ENCODE assay signal across 36 cellular contexts in the genomic region with DNA sequence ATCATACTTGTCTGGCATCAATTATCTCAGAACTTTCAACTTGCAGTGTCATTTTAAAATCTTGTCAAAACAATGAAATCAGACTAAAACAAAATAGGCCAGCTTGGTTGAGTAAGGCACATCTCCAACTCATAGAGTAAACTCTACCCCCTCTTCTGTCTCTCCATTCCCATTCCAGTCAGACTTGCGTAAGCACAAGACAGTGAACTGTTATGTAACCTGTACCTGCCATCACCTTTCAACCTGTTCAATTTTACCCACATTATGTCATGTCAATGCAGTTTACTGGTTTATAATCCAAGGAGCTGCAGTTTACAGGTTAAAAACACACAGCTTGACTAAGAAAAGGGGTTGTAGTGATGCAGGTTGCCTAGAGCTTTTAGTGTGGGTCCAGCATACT. TPM values are rescaled to one million over a fixed set of nuclear protein-coding genes. Genes with fewer than 3 reads are reported as not detected.
"Had no signal": no experiment of that assay in that cellular context is flagged by ENCODE, and none has a peak within 500 bp of the region (broad histone marks: within the 10 kb centered on the region; RNA-seq: fewer than 3 reads in every experiment).

No MANE protein-coding gene starts in this region.

- H3K27me3 Mint-ChIP-seq: activated B cell treated with CpG ODN at 0.5 μM for 24 hours had no signal

- H3K36me3 Mint-ChIP-seq: activated CD8-positive, alpha-beta memory T cell treated with anti-CD3 and anti-CD28 coated beads, Interleukin-2, amount 10 ng/mL, durations not matched to agents 7 days and 5 days; activated naive CD4-positive, alpha-beta T cell treated with anti-CD3 and anti-CD28 coated beads, Interleukin-2, amount 50 U/mL, for 72 hours; activated naive CD8-positive, alpha-beta T cell treated with anti-CD3 and anti-CD28 coated beads for 36 hours; brain had no signal

- H3K4me1 Mint-ChIP-seq: activated B cell treated with CpG ODN at 0.5 μM for 24 hours; activated CD4-positive, alpha-beta memory T cell treated with anti-CD3 and anti-CD28 coated beads, Interleukin-2, amount 10 ng/mL, durations not matched to agents 7 days and 5 days; activated CD4-positive, alpha-beta T cell treated with anti-CD3 and anti-CD28 coated beads, Interleukin-2, amount 10 ng/mL, durations not matched to agents 24 days and 14 days; activated CD8-positive, alpha-beta memory T cell treated with anti-CD3 and anti-CD28 coated beads, Interleukin-2, amount 10 ng/mL, durations not matched to agents 7 days and 5 days; activated naive CD8-positive, alpha-beta T cell treated with anti-CD3 and anti-CD28 coated beads for 36 hours; brain; central memory CD8-positive, alpha-beta T cell had no signal

- H3K27ac Mint-ChIP-seq: activated B cell treated with CpG ODN at 0.5 μM for 24 hours; activated CD4-positive, alpha-beta memory T cell treated with anti-CD3 and anti-CD28 coated beads, Interleukin-2, amount 10 ng/mL, durations not matched to agents 7 days and 5 days; activated CD4-positive, alpha-beta T cell treated with anti-CD3 and anti-CD28 coated beads, Interleukin-2, amount 10 ng/mL, durations not matched to agents 24 days and 14 days; activated CD8-positive, alpha-beta memory T cell treated with anti-CD3 and anti-CD28 coated beads, Interleukin-2, amount 10 ng/mL, durations not matched to agents 7 days and 5 days; activated CD8-positive, alpha-beta T cell treated with anti-CD3 and anti-CD28 coated beads, Interleukin-2, amount 10 ng/mL, durations not matched to agents 7 days and 5 days; activated naive CD4-positive, alpha-beta T cell treated with anti-CD3 and anti-CD28 coated beads for 36 hours; activated naive CD4-positive, alpha-beta T cell treated with anti-CD3 and anti-CD28 coated beads, Interleukin-2, amount 50 U/mL, for 72 hours; activated naive CD8-positive, alpha-beta T cell treated with anti-CD3 and anti-CD28 coated beads for 36 hours; activated T-cell treated with anti-CD3 and anti-CD28 coated beads, Interleukin-2, amount 50 U/mL, for 24 hours; activated T-helper 2 cell treated with anti-CD3 and anti-CD28 coated beads, Interferon-gamma antibody, Interleukin-2, Interleukin-4, amounts not matched to agents 10 μg/mL and 5 μg/mL and 100 μg/mL, durations not matched to agents 14 hours and 24 hours and 36 hours; brain; T-helper 1 cell treated with Interleukin-12 subunit alpha and Interleukin-12 subunit beta and Interleukin-4 antibody, amounts not matched to agents 30 μg/mL and 1 μg/mL, for 36 hours; T-helper 2 cell treated with Interferon-gamma antibody and Interleukin-4, amounts not matched to agents 5 μg/mL and 100 μg/mL, for 36 hours had no signal

- H3K27ac ChIP-seq: adrenal gland, cardiac muscle cell, VCaP had no signal

- H3K4me3 Mint-ChIP-seq: activated B cell treated with CpG ODN at 0.5 μM for 24 hours; activated CD4-positive, alpha-beta memory T cell treated with anti-CD3 and anti-CD28 coated beads, Interleukin-2, amount 10 ng/mL, durations not matched to agents 7 days and 5 days; activated CD4-positive, alpha-beta T cell treated with anti-CD3 and anti-CD28 coated beads, Interleukin-2, amount 10 ng/mL, durations not matched to agents 24 days and 14 days; activated CD8-positive, alpha-beta memory T cell treated with anti-CD3 and anti-CD28 coated beads, Interleukin-2, amount 10 ng/mL, durations not matched to agents 7 days and 5 days; activated CD8-positive, alpha-beta T cell treated with anti-CD3 and anti-CD28 coated beads, Interleukin-2, amount 10 ng/mL, durations not matched to agents 7 days and 5 days; activated naive CD4-positive, alpha-beta T cell treated with anti-CD3 and anti-CD28 coated beads for 36 hours; activated naive CD8-positive, alpha-beta T cell treated with anti-CD3 and anti-CD28 coated beads for 36 hours; activated T-cell treated with anti-CD3 and anti-CD28 coated beads, Interleukin-2, amount 50 U/mL, for 24 hours; brain; central memory CD8-positive, alpha-beta T cell; T-helper 1 cell treated with Interleukin-12 subunit alpha and Interleukin-12 subunit beta and Interleukin-4 antibody, amounts not matched to agents 30 μg/mL and 1 μg/mL, for 36 hours; T-helper 2 cell treated with Interferon-gamma antibody and Interleukin-4, amounts not matched to agents 5 μg/mL and 100 μg/mL, for 36 hours had no signal

- FAIRE-seq: bronchial epithelial cell, TTC549 had no signal

- H3K36me3 ChIP-seq: adrenal gland, cardiac muscle cell had no signal

- H3K4me1 ChIP-seq: adrenal gland had no signal

- DNase-seq: activated B cell treated with CpG ODN at 0.5 μM for 24 hours; activated CD4-positive, alpha-beta memory T cell treated with anti-CD3 and anti-CD28 coated beads, Interleukin-2, amount 10 ng/mL, durations not matched to agents 7 days and 5 days; activated CD4-positive, alpha-beta T cell treated with anti-CD3 and anti-CD28 coated beads for 4 hours; activated CD4-positive, alpha-beta T cell treated with anti-CD3 and anti-CD28 coated beads, Interleukin-2, amount 10 ng/mL, durations not matched to agents 24 days and 14 days; activated CD4-positive, alpha-beta T cell treated with anti-CD3 and anti-CD28 coated beads, Interleukin-2, amount 50 U/mL, for 48 hours; activated CD4-positive, CD25-positive, alpha-beta regulatory T cell treated with anti-CD3 and anti-CD28 coated beads, Interleukin-2, amount 50 U/mL, for 72 hours; activated CD8-positive, alpha-beta memory T cell treated with anti-CD3 and anti-CD28 coated beads for 24 hours; activated CD8-positive, alpha-beta memory T cell treated with anti-CD3 and anti-CD28 coated beads, Interleukin-2, amount 10 ng/mL, durations not matched to agents 7 days and 5 days; activated CD8-positive, alpha-beta memory T cell treated with anti-CD3 and anti-CD28 coated beads, Interleukin-2, amount 50 U/mL, for 48 hours; activated CD8-positive, alpha-beta T cell treated with anti-CD3 and anti-CD28 coated beads, Interleukin-2, amount 10 ng/mL, durations not matched to agents 7 days and 5 days; activated effector memory CD4-positive, alpha-beta T cell treated with Interleukin-2 at 50 U/mL for 16 hours; activated gamma-delta T cell; activated naive CD4-positive, alpha-beta T cell treated with anti-CD3 and anti-CD28 coated beads for 36 hours; activated naive CD4-positive, alpha-beta T cell treated with anti-CD3 and anti-CD28 coated beads, Interleukin-2, amount 50 U/mL, for 16 hours; activated naive CD8-positive, alpha-beta T cell treated with anti-CD3 and anti-CD28 coated beads for 36 hours; activated T-cell treated with anti-CD3 and anti-CD28 coated beads, Interleukin-2, amount 50 U/mL, for 24 hours; activated T-cell treated with anti-CD3 and anti-CD28 coated beads, Interleukin-2, amount 50 U/mL, for 48 hours; adrenal gland; amniotic stem cell; aorta; caudate nucleus; cerebellar nuclear complex; T-helper 1 cell; T-helper 2 cell; T-helper 9 cell had no signal

- H3K9me3 Mint-ChIP-seq: activated B cell treated with CpG ODN at 0.5 μM for 24 hours; activated CD4-positive, alpha-beta memory T cell treated with anti-CD3 and anti-CD28 coated beads, Interleukin-2, amount 10 ng/mL, durations not matched to agents 7 days and 5 days; activated CD4-positive, alpha-beta T cell treated with anti-CD3 and anti-CD28 coated beads, Interleukin-2, amount 10 ng/mL, durations not matched to agents 24 days and 14 days; activated naive CD4-positive, alpha-beta T cell treated with anti-CD3 and anti-CD28 coated beads for 36 hours; activated naive CD4-positive, alpha-beta T cell treated with anti-CD3 and anti-CD28 coated beads, Interleukin-2, amount 50 U/mL, for 72 hours; activated naive CD8-positive, alpha-beta T cell treated with anti-CD3 and anti-CD28 coated beads for 36 hours; activated T-cell treated with anti-CD3 and anti-CD28 coated beads, Interleukin-2, amount 50 U/mL, for 24 hours; activated T-helper 2 cell treated with anti-CD3 and anti-CD28 coated beads, Interferon-gamma antibody, Interleukin-2, Interleukin-4, amounts not matched to agents 10 μg/mL and 5 μg/mL and 100 μg/mL, durations not matched to agents 14 hours and 24 hours and 36 hours; brain; central memory CD8-positive, alpha-beta T cell; T-helper 1 cell treated with Interleukin-12 subunit alpha and Interleukin-12 subunit beta and Interleukin-4 antibody, amounts not matched to agents 30 μg/mL and 1 μg/mL, for 36 hours; T-helper 2 cell treated with Interferon-gamma antibody and Interleukin-4, amounts not matched to agents 5 μg/mL and 100 μg/mL, for 36 hours had no signal

- H3K4me3 ChIP-seq: adrenal gland, cardiac muscle cell had no signal

- H3K9me3 ChIP-seq: adrenal gland had no signal

- ATAC-seq: activated CD8-positive, alpha-beta memory T cell treated with anti-CD3 and anti-CD28 coated beads, Interleukin-2, amount 10 ng/mL, durations not matched to agents 7 days and 5 days; activated CD8-positive, alpha-beta T cell treated with anti-CD3 and anti-CD28 coated beads, Interleukin-2, amount 10 ng/mL, durations not matched to agents 7 days and 5 days; activated naive CD4-positive, alpha-beta T cell treated with anti-CD3 and anti-CD28 coated beads, Interleukin-2, amount 50 U/mL, for 72 hours had no signal

RNA-seq across cellular contexts. Expression of a gene that starts 8.3 kb away (rescaled TPM):
- total RNA-seq: activated B cell treated with CpG ODN at 0.5 μM for 24 hours; activated CD4-positive, alpha-beta memory T cell treated with anti-CD3 and anti-CD28 coated beads, Interleukin-2, amount 10 ng/mL, durations not matched to agents 7 days and 5 days; activated CD4-positive, alpha-beta T cell treated with anti-CD3 and anti-CD28 coated beads, Interleukin-2, amount 10 ng/mL, durations not matched to agents 24 days and 14 days; activated CD8-positive, alpha-beta memory T cell treated with anti-CD3 and anti-CD28 coated beads, Interleukin-2, amount 10 ng/mL, durations not matched to agents 7 days and 5 days; activated CD8-positive, alpha-beta T cell treated with anti-CD3 and anti-CD28 coated beads, Interleukin-2, amount 10 ng/mL, durations not matched to agents 7 days and 5 days; activated naive CD4-positive, alpha-beta T cell treated with anti-CD3 and anti-CD28 coated beads for 36 hours; activated naive CD4-positive, alpha-beta T cell treated with anti-CD3 and anti-CD28 coated beads, Interleukin-2, amount 50 U/mL, for 72 hours; activated naive CD8-positive, alpha-beta T cell treated with anti-CD3 and anti-CD28 coated beads for 36 hours; activated T-helper 2 cell treated with anti-CD3 and anti-CD28 coated beads, Interferon-gamma antibody, Interleukin-2, Interleukin-4, amounts not matched to agents 10 μg/mL and 5 μg/mL and 100 μg/mL, durations not matched to agents 14 hours and 24 hours and 36 hours; adrenal gland; aorta; bronchial epithelial cell; cardiac muscle cell; chondrocyte had no signal
- polyA plus RNA-seq: adrenal gland, aorta, cardiac muscle cell had no signal
